Comparison of ENCODE assay signal across 1 cellular context in the genomic region with DNA sequence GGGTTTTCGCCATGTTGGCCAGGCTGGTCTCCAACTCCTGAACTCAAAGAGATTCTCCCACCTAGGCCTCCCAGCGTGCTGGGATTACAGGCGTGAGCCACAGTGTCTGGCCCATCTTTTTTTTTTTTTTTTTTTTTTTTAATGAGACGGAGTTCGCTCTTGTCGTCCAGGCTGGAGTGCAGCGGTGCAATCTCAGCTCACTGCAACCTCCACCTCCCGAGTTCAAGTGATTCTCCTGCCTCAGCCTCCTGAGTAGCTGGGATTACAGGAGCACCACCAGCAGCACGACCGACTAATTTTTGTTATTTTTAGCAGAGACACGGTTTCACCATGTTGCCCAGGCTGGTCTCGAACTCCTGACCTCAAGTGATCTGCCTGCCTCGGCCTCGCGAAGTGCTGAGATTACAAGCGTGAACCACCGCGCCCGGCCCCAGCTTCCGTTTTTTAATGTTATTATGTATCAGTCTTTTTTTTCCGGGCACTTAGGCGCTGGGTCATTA.
TF ChIP-seq lines count a peak whose summit lies in the region.
"Not testable (repeated sequence)": the region's sequence is repeated elsewhere in the genome, so short reads cannot be mapped to it uniquely, and the experiment has no call there.

No MANE protein-coding gene starts in this region.

TF ChIP-seq in K562, 482 proteins besides CTCF, POLR2A, EP300 and RAD21 (continues in another document):
- TF ChIP-seq RCOR1 (IDR thresholded peaks at IDR 0.05; ENCODE audit: borderline replicate concordance in 1 of 2, low read depth in 2 of 2, low read length in 2 of 2) (peak in 1 of 2 experiments; percentile 43; a peak in 1 of 4 replicates), CEBPG (tag; conservative IDR thresholded peaks at IDR 0.05 in 1 of 2, IDR thresholded peaks at IDR 0.05 in 1 of 2) (0 out of 4 replicates have a peak, but pooled peaks of 1 of the 2 experiments have one; percentile 8), KDM1A (IDR thresholded peaks at IDR 0.05) (peak; percentile 69 to 85), TEAD2 (tag; IDR thresholded peaks at IDR 0.05) (0 out of 2 replicates have a peak, but pooled peaks have one; percentile 45), ADNP (tag; IDR thresholded peaks at IDR 0.05) (peak; percentile 95), BCOR (IDR thresholded peaks at IDR 0.05) (peak; percentile 90), MYC (CRISPR knock-in tag; IDR thresholded peaks at IDR 0.05; ENCODE audit: borderline replicate concordance, low read depth) (peak; percentile 70; the same call in 1 of the 2 replicates), CHD4 (IDR thresholded peaks at IDR 0.05; ENCODE audit: insufficient read depth, insufficient replicate concordance, low read depth, low read length, poor library complexity, severe bottlenecking) (peak; percentile 69), ZC3H4 (CRISPR knock-in tag; IDR thresholded peaks at IDR 0.05; ENCODE audit: borderline replicate concordance) (peak; percentile 1; the same call in 1 of the 2 replicates), FOXK2 (conservative IDR thresholded peaks at IDR 0.05 in 1 of 2, IDR thresholded peaks at IDR 0.05 in 1 of 2; ENCODE audit: low read depth in 2 of 2) (0 out of 4 replicates have a peak, but pooled peaks of 1 of the 2 experiments have one; percentile 12), SREBF1 (IDR thresholded peaks at IDR 0.05; ENCODE audit: borderline replicate concordance, low read depth, low read length) (0 out of 2 replicates have a peak, but pooled peaks have one; percentile 17), ZNF668 (CRISPR knock-in tag; IDR thresholded peaks at IDR 0.05) (0 out of 2 replicates have a peak, but pooled peaks have one; percentile 32), HLTF (IDR thresholded peaks at IDR 0.05) (0 out of 2 replicates have a peak, but pooled peaks have one; percentile 50), HDAC2 (IDR thresholded peaks at IDR 0.05) (peak; percentile 70), DPF2 (IDR thresholded peaks at IDR 0.05) (0 out of 2 replicates have a peak, but pooled peaks have one; percentile 37), CEBPB (tag; IDR thresholded peaks at IDR 0.05) (peak; percentile 28; the same call in 1 of the 2 replicates), NBN (IDR thresholded peaks at IDR 0.05; ENCODE audit: low read depth) (0 out of 2 replicates have a peak, but pooled peaks have one; percentile 29), NR2C1 (IDR thresholded peaks at IDR 0.05) (peak; percentile 21; the same call in 1 of the 2 replicates), PHF20 (IDR thresholded peaks at IDR 0.05; ENCODE audit: partially characterized antibody) (peak; percentile 66), EP400 (IDR thresholded peaks at IDR 0.05) (peak; percentile 83), MCM7 (IDR thresholded peaks at IDR 0.05) (peak in 1 of 2 experiments; percentile 67; a peak in 1 of 4 replicates), TAL1 (IDR thresholded peaks at IDR 0.05) (peak; percentile 17; the same call in 1 of the 2 replicates), SMARCA5 (IDR thresholded peaks at IDR 0.05) (0 out of 2 replicates have a peak, but pooled peaks have one; percentile 58)
- not testable (repeated sequence) for TF ChIP-seq CEBPG (CRISPR knock-in tag; IDR thresholded peaks at IDR 0.05); MYC (IDR thresholded peaks at IDR 0.05; ENCODE audit: low read depth, low read length); NR2C1 (tag; IDR thresholded peaks at IDR 0.05)
- TF ChIP-seq, protein P1, sequence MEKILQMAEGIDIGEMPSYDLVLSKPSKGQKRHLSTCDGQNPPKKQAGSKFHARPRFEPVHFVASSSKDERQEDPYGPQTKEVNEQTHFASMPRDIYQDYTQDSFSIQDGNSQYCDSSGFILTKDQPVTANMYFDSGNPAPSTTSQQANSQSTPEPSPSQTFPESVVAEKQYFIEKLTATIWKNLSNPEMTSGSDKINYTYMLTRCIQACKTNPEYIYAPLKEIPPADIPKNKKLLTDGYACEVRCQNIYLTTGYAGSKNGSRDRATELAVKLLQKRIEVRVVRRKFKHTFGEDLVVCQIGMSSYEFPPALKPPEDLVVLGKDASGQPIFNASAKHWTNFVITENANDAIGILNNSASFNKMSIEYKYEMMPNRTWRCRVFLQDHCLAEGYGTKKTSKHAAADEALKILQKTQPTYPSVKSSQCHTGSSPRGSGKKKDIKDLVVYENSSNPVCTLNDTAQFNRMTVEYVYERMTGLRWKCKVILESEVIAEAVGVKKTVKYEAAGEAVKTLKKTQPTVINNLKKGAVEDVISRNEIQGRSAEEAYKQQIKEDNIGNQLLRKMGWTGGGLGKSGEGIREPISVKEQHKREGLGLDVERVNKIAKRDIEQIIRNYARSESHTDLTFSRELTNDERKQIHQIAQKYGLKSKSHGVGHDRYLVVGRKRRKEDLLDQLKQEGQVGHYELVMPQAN (IDR thresholded peaks at IDR 0.05; ENCODE audit: borderline replicate concordance), result peak; percentile 51; the same call in 1 of the 2 replicates
- TF ChIP-seq, protein P2, sequence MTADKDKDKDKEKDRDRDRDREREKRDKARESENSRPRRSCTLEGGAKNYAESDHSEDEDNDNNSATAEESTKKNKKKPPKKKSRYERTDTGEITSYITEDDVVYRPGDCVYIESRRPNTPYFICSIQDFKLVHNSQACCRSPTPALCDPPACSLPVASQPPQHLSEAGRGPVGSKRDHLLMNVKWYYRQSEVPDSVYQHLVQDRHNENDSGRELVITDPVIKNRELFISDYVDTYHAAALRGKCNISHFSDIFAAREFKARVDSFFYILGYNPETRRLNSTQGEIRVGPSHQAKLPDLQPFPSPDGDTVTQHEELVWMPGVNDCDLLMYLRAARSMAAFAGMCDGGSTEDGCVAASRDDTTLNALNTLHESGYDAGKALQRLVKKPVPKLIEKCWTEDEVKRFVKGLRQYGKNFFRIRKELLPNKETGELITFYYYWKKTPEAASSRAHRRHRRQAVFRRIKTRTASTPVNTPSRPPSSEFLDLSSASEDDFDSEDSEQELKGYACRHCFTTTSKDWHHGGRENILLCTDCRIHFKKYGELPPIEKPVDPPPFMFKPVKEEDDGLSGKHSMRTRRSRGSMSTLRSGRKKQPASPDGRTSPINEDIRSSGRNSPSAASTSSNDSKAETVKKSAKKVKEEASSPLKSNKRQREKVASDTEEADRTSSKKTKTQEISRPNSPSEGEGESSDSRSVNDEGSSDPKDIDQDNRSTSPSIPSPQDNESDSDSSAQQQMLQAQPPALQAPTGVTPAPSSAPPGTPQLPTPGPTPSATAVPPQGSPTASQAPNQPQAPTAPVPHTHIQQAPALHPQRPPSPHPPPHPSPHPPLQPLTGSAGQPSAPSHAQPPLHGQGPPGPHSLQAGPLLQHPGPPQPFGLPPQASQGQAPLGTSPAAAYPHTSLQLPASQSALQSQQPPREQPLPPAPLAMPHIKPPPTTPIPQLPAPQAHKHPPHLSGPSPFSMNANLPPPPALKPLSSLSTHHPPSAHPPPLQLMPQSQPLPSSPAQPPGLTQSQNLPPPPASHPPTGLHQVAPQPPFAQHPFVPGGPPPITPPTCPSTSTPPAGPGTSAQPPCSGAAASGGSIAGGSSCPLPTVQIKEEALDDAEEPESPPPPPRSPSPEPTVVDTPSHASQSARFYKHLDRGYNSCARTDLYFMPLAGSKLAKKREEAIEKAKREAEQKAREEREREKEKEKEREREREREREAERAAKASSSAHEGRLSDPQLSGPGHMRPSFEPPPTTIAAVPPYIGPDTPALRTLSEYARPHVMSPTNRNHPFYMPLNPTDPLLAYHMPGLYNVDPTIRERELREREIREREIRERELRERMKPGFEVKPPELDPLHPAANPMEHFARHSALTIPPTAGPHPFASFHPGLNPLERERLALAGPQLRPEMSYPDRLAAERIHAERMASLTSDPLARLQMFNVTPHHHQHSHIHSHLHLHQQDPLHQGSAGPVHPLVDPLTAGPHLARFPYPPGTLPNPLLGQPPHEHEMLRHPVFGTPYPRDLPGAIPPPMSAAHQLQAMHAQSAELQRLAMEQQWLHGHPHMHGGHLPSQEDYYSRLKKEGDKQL (CRISPR knock-in tag; IDR thresholded peaks at IDR 0.05; ENCODE audit: borderline replicate concordance), result 0 out of 2 replicates have a peak, but pooled peaks have one; percentile 52
- TF ChIP-seq, protein P3, sequence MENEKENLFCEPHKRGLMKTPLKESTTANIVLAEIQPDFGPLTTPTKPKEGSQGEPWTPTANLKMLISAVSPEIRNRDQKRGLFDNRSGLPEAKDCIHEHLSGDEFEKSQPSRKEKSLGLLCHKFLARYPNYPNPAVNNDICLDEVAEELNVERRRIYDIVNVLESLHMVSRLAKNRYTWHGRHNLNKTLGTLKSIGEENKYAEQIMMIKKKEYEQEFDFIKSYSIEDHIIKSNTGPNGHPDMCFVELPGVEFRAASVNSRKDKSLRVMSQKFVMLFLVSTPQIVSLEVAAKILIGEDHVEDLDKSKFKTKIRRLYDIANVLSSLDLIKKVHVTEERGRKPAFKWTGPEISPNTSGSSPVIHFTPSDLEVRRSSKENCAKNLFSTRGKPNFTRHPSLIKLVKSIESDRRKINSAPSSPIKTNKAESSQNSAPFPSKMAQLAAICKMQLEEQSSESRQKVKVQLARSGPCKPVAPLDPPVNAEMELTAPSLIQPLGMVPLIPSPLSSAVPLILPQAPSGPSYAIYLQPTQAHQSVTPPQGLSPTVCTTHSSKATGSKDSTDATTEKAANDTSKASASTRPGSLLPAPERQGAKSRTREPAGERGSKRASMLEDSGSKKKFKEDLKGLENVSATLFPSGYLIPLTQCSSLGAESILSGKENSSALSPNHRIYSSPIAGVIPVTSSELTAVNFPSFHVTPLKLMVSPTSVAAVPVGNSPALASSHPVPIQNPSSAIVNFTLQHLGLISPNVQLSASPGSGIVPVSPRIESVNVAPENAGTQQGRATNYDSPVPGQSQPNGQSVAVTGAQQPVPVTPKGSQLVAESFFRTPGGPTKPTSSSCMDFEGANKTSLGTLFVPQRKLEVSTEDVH (IDR thresholded peaks at IDR 0.05; ENCODE audit: low read depth, partially characterized antibody), result peak; percentile 13
- TF ChIP-seq, protein P4, sequence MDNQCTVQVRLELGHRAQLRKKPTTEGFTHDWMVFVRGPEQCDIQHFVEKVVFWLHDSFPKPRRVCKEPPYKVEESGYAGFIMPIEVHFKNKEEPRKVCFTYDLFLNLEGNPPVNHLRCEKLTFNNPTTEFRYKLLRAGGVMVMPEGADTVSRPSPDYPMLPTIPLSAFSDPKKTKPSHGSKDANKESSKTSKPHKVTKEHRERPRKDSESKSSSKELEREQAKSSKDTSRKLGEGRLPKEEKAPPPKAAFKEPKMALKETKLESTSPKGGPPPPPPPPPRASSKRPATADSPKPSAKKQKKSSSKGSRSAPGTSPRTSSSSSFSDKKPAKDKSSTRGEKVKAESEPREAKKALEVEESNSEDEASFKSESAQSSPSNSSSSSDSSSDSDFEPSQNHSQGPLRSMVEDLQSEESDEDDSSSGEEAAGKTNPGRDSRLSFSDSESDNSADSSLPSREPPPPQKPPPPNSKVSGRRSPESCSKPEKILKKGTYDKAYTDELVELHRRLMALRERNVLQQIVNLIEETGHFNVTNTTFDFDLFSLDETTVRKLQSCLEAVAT (IDR thresholded peaks at IDR 0.05), result peak in 1 of 2 experiments; percentile 88; a peak in 3 of 4 replicates
- TF ChIP-seq, protein P5, sequence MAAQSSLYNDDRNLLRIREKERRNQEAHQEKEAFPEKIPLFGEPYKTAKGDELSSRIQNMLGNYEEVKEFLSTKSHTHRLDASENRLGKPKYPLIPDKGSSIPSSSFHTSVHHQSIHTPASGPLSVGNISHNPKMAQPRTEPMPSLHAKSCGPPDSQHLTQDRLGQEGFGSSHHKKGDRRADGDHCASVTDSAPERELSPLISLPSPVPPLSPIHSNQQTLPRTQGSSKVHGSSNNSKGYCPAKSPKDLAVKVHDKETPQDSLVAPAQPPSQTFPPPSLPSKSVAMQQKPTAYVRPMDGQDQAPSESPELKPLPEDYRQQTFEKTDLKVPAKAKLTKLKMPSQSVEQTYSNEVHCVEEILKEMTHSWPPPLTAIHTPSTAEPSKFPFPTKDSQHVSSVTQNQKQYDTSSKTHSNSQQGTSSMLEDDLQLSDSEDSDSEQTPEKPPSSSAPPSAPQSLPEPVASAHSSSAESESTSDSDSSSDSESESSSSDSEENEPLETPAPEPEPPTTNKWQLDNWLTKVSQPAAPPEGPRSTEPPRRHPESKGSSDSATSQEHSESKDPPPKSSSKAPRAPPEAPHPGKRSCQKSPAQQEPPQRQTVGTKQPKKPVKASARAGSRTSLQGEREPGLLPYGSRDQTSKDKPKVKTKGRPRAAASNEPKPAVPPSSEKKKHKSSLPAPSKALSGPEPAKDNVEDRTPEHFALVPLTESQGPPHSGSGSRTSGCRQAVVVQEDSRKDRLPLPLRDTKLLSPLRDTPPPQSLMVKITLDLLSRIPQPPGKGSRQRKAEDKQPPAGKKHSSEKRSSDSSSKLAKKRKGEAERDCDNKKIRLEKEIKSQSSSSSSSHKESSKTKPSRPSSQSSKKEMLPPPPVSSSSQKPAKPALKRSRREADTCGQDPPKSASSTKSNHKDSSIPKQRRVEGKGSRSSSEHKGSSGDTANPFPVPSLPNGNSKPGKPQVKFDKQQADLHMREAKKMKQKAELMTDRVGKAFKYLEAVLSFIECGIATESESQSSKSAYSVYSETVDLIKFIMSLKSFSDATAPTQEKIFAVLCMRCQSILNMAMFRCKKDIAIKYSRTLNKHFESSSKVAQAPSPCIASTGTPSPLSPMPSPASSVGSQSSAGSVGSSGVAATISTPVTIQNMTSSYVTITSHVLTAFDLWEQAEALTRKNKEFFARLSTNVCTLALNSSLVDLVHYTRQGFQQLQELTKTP (IDR thresholded peaks at IDR 0.05; ENCODE audit: low read depth in 1 of 2, partially characterized antibody in 2 of 2), result peak; percentile 41 to 77
- TF ChIP-seq, protein P6, sequence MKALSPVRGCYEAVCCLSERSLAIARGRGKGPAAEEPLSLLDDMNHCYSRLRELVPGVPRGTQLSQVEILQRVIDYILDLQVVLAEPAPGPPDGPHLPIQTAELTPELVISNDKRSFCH (CRISPR knock-in tag; IDR thresholded peaks at IDR 0.05), result not testable (repeated sequence)
- TF ChIP-seq, protein P6 (tag; IDR thresholded peaks at IDR 0.05), result peak; percentile 45; the same call in 1 of the 2 replicates
- TF ChIP-seq, protein P7, sequence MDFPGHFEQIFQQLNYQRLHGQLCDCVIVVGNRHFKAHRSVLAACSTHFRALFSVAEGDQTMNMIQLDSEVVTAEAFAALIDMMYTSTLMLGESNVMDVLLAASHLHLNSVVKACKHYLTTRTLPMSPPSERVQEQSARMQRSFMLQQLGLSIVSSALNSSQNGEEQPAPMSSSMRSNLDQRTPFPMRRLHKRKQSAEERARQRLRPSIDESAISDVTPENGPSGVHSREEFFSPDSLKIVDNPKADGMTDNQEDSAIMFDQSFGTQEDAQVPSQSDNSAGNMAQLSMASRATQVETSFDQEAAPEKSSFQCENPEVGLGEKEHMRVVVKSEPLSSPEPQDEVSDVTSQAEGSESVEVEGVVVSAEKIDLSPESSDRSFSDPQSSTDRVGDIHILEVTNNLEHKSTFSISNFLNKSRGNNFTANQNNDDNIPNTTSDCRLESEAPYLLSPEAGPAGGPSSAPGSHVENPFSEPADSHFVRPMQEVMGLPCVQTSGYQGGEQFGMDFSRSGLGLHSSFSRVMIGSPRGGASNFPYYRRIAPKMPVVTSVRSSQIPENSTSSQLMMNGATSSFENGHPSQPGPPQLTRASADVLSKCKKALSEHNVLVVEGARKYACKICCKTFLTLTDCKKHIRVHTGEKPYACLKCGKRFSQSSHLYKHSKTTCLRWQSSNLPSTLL (IDR thresholded peaks at IDR 0.05), result 0 out of 2 replicates have a peak, but pooled peaks have one; percentile 10
